Comparison of ENCODE assay signal across 25 cellular contexts in genomic region chr12:122558721-122559641, GRCh38. TPM values are rescaled to one million over a fixed set of nuclear protein-coding genes. Genes with fewer than 3 reads are reported as not detected.
DNase-seq lines count a peak whose midpoint lies in the region; ATAC-seq and TF ChIP-seq lines count a peak whose summit lies in the region.
"Had no signal": no experiment of that assay in that cellular context is flagged by ENCODE, and none has a peak within 500 bp of the region (broad histone marks: within the 10 kb centered on the region; RNA-seq: fewer than 3 reads in every experiment).

No MANE protein-coding gene starts in this region.

- H3K4me1 Mint-ChIP-seq in memory B cell = peaks cover 18% of the 10 kb centered on the region
- H3K4me1 Mint-ChIP-seq: neural crest cell had no signal

- H3K9me3 Mint-ChIP-seq in memory B cell = peaks cover 2% of the 10 kb centered on the region
- H3K9me3 Mint-ChIP-seq: neural crest cell, type B pancreatic cell had no signal

- in situ Hi-C loops in GM13976 (cut with MboI; ENCODE audit: low sequenced_read_pairs, unreplicated experiment) = no loop called here

- H3K4me1 ChIP-seq in foreskin keratinocyte = no peaks in the 10 kb centered on the region
- H3K4me1 ChIP-seq: BLaER1 treated with 17β-estradiol and CSF1 and Interleukin-3, amounts not matched to agents 10 nM and 100 nM had no signal

- peak; percentile 21 for DNase-seq in GM13976 (ENCODE audit: low spot score)
- DNase-seq in memory B cell (ENCODE audit: low spot score in 2 of 2) = peak; percentile 18 to 30
- DNase-seq in globus pallidus (ENCODE audit: low spot score) = no peak
- DNase-seq in foreskin keratinocyte = no peak
- DNase-seq: activated CD4-positive, alpha-beta T cell treated with anti-CD3 and anti-CD28 coated beads, Interleukin-2, amount 50 U/mL, for 1 hour; activated naive CD4-positive, alpha-beta T cell treated with anti-CD3 and anti-CD28 coated beads, Interleukin-2, amount 50 U/mL, for 16 hours; effector CD4-positive, alpha-beta T cell; head of caudate nucleus; IMR-90; NCI-H1092; NCI-H1930; NCI-H524 treated with DMSO at 0.1 percent for 48 hours; NK-92 treated with Interleukin-12 subunit alpha and Interleukin-12 subunit beta, amount 100 ng/mL, for 24 hours; right cardiac atrium; SHP77; stimulated activated CD4-positive, alpha-beta T cell treated with anti-CD3 and anti-CD28 coated beads, Interleukin-2, amount 100 ng/mL, for 24 hours; T1000; WERI-Rb-1 had no signal

- H3K27me3 ChIP-seq in foreskin keratinocyte = no peaks in the 10 kb centered on the region
- H3K27me3 ChIP-seq: BLaER1 treated with 17β-estradiol and CSF1 and Interleukin-3, amounts not matched to agents 10 nM and 100 nM had no signal

- H3K4me3 Mint-ChIP-seq in memory B cell = peak overlapping the region; percentile 88
- H3K4me3 Mint-ChIP-seq: neural crest cell, type B pancreatic cell had no signal

- H3K27ac Mint-ChIP-seq in memory B cell = peak overlapping the region; percentile 97
- H3K27ac Mint-ChIP-seq: type B pancreatic cell had no signal

- no peak overlapping the region for H3K27ac ChIP-seq in foreskin keratinocyte
- H3K27ac ChIP-seq: BLaER1 treated with 17β-estradiol and CSF1 and Interleukin-3, amounts not matched to agents 10 nM and 100 nM; WERI-Rb-1 had no signal

- peak; percentile 55 for ATAC-seq in HG02623 (IDR thresholded peaks at IDR 0.05; ENCODE audit: unreplicated experiment)
- peak; percentile 57 for ATAC-seq in HG03432 (IDR thresholded peaks at IDR 0.05; ENCODE audit: unreplicated experiment)
- ATAC-seq in memory B cell (ENCODE audit: low read depth) = peak; percentile 77
- ATAC-seq in GM19351 (IDR thresholded peaks at IDR 0.05; ENCODE audit: unreplicated experiment) = no peak
- no peak for ATAC-seq in foreskin keratinocyte
- ATAC-seq: Panc1, right cardiac atrium had no signal

- no peaks in the 10 kb centered on the region for H3K27me3 Mint-ChIP-seq in memory B cell
- H3K27me3 Mint-ChIP-seq: type B pancreatic cell had no signal

- peaks cover 10% of the 10 kb centered on the region for H3K36me3 Mint-ChIP-seq in memory B cell

- no peak for TF ChIP-seq CTCF in GM13976 (IDR thresholded peaks at IDR 0.05; ENCODE audit: borderline replicate concordance, control extremely low read depth, extremely low read depth, insufficient read depth, missing control alignments)
- TF ChIP-seq CTCF in foreskin keratinocyte (conservative IDR thresholded peaks at IDR 0.05) = no peak

RNA-seq across cellular contexts. Expression of gene KNTC1, which starts 31.9 kb away (rescaled TPM):
- total RNA-seq in foreskin keratinocyte = 37.0 and 42.8 TPM in 2 replicates
- 17.5 and 20.2 TPM in 2 replicates for polyA plus RNA-seq in foreskin keratinocyte

RNA-seq across cellular contexts. Expression of gene RSRC2, which starts 32.2 kb away (rescaled TPM):
- 48.8 and 62.1 TPM in 2 replicates for total RNA-seq in foreskin keratinocyte
- polyA plus RNA-seq in foreskin keratinocyte = 25.2 and 36.8 TPM in 2 replicates

RNA-seq across cellular contexts. Expression of gene ZCCHC8, which starts 58.2 kb away (rescaled TPM):
- total RNA-seq in foreskin keratinocyte = 19.3 and 20.7 TPM in 2 replicates
- 11.3 and 12.1 TPM in 2 replicates for polyA plus RNA-seq in foreskin keratinocyte

Comparison
In these comparisons a context has a peak if more than half of its experiments do, and no peak if none do; other contexts are left out.
1. DNase-seq: peak in GM13976 (single experiment) and memory B cell (2 of 2); none in globus pallidus (single experiment) and foreskin keratinocyte (0 of 2).
2. ATAC-seq: peak in HG02623 (single experiment), HG03432 (single experiment) and memory B cell (single experiment); none in GM19351 (single experiment) and foreskin keratinocyte (single experiment).